Comparison of ENCODE assay signal across 28 cellular contexts in genomic region chr16:76246587-76246986, GRCh38. TPM values are rescaled to one million over a fixed set of nuclear protein-coding genes. Genes with fewer than 3 reads are reported as not detected.
"Had no signal": no experiment of that assay in that cellular context is flagged by ENCODE, and none has a peak within 500 bp of the region (broad histone marks: within the 10 kb centered on the region; RNA-seq: fewer than 3 reads in every experiment).

No MANE protein-coding gene starts in this region.

- ATAC-seq: stimulated activated effector memory CD8-positive, alpha-beta T cell treated with anti-CD3 and anti-CD28 coated beads, Interleukin-12 subunit alpha, Interleukin-12 subunit beta, amount 100 ng/mL, for 72 hours; stimulated activated memory B cell treated with anti-CD40 and anti-IgM and Interleukin-4, amounts not matched to agents 10 μg/mL and 1 μg/mL and 100 μg/mL, for 72 hours; stimulated activated naive B cell treated with anti-CD40 and anti-IgM and Interleukin-4, amounts not matched to agents 10 μg/mL and 1 μg/mL and 100 μg/mL, for 72 hours; stimulated activated naive CD8-positive, alpha-beta T cell treated with anti-CD3 and anti-CD28 coated beads, Interleukin-15, amount 100 ng/mL, for 72 hours; stimulated activated naive CD8-positive, alpha-beta T cell treated with anti-CD3 and anti-CD28 coated beads, Interleukin-15, Interleukin-2, amounts not matched to agents 100 U/mL and 50 U/mL, for 24 hours; upper lobe of right lung had no signal

- H3K9me3 ChIP-seq: stomach, suprapubic skin, testis, thoracic aorta, thyroid gland, tibial artery, tibial nerve, transverse colon, upper lobe of left lung, upper lobe of right lung, uterus, vagina had no signal

- H3K4me1 ChIP-seq: stomach, suprapubic skin, testis, thyroid gland, tibial artery, tibial nerve, transverse colon, upper lobe of left lung, upper lobe of right lung, uterus, vagina had no signal

- H3K27me3 ChIP-seq: stomach, suprapubic skin, testis, thyroid gland, tibial artery, tibial nerve, transverse colon, upper lobe of left lung, upper lobe of right lung, uterus, vagina had no signal

- H3K4me3 ChIP-seq: stomach, suprapubic skin, testis, thoracic aorta, thyroid gland, tibial artery, tibial nerve, transverse colon, upper lobe of left lung, upper lobe of right lung, uterus, vagina had no signal

- DNase-seq: stimulated activated CD4-positive, alpha-beta T cell treated with anti-CD3 and anti-CD28 coated beads, Interleukin-2, amount 100 ng/mL, for 48 hours; stimulated activated CD4-positive, alpha-beta T cell treated with anti-CD3 and anti-CD28 coated beads, Interleukin-4, amount 100 ng/mL, for 1 hour; stimulated activated CD4-positive, alpha-beta T cell treated with anti-CD3 and anti-CD28 coated beads, Interleukin-4, amount 100 ng/mL, for 24 hours; stimulated activated CD4-positive, alpha-beta T cell treated with anti-CD3 and anti-CD28 coated beads, Interleukin-4, amount 100 ng/mL, for 4 hours; stimulated activated CD8-positive, alpha-beta memory T cell treated with anti-CD3 and anti-CD28 coated beads, Interleukin-4, amount 100 ng/mL, for 48 hours; stimulated activated naive B cell treated with anti-CD40 and anti-IgM and Interleukin-4, amounts not matched to agents 10 μg/mL and 1 μg/mL and 100 μg/mL, for 72 hours; stimulated activated naive CD4-positive, alpha-beta T cell; stimulated activated naive CD4-positive, alpha-beta T cell treated with Interleukin-2 at 50 U/mL for 16 hours; stimulated activated naive CD8-positive, alpha-beta T cell treated with anti-CD3 and anti-CD28 coated beads, Interleukin-15, amount 100 ng/mL, for 72 hours; stimulated activated naive CD8-positive, alpha-beta T cell treated with anti-CD3 and anti-CD28 coated beads, Interleukin-15, Interleukin-2, amounts not matched to agents 100 U/mL and 50 U/mL, for 24 hours; stomach; substantia nigra; testis; thyroid gland; tibial artery; transverse colon; trophoblast cell; upper lobe of left lung; upper lobe of right lung; uterus had no signal

- H3K27ac ChIP-seq: stomach, suprapubic skin, testis, thoracic aorta, thyroid gland, tibial artery, tibial nerve, transverse colon, upper lobe of left lung, upper lobe of right lung, uterus, vagina had no signal

- FAIRE-seq: urothelium cell line had no signal

- H3K36me3 ChIP-seq: stomach, suprapubic skin, thoracic aorta, thyroid gland, tibial artery, tibial nerve, transverse colon, upper lobe of left lung, upper lobe of right lung, uterus, vagina had no signal

RNA-seq across cellular contexts. Expression of gene CNTNAP4, which starts 30.6 kb away (rescaled TPM):
- total RNA-seq: suprapubic skin, thoracic aorta, thyroid gland, transverse colon, upper lobe of left lung, upper lobe of right lung, ureter had no signal
- polyA plus RNA-seq: stomach had no signal
